27 cellular contexts compared by ENCODE assay signal in genomic region chr6:26362836-26363220, GRCh38. TPM values are rescaled to one million over a fixed set of nuclear protein-coding genes. Genes with fewer than 3 reads are reported as not detected.
A peak's percentile ranks its signal among the peaks of the same experiment; 100 is the strongest.
DNase-seq lines count a peak whose midpoint lies in the region; ATAC-seq and TF ChIP-seq lines count a peak whose summit lies in the region.
"Had no signal": no experiment of that assay in that cellular context is flagged by ENCODE, and none has a peak within 500 bp of the region (broad histone marks: within the 10 kb centered on the region; RNA-seq: fewer than 3 reads in every experiment).

No MANE protein-coding gene starts in this region.

- H3K4me1 ChIP-seq in breast epithelium (no peaks in the 10 kb centered on the region), IMR-90 (ENCODE audit: control insufficient read depth, insufficient read depth, low read length) (peaks cover 9% of the 10 kb centered on the region), osteoblast (ENCODE audit: insufficient read depth, low read length) (peaks cover 23% of the 10 kb centered on the region)

- H3K4ac ChIP-seq in IMR-90 (ENCODE audit: low read depth, low read length): no peak overlapping the region

- intact Hi-C loops in MCF 10A (cut with micrococcal nuclease) (no loop called here), breast epithelium (cut with DNase I; ENCODE audit: low total_unique reads) (no loop called here), IMR-90 (cut with micrococcal nuclease) (no loop called here)

- H2BK5ac ChIP-seq in IMR-90 (ENCODE audit: low read depth, low read length, poor library complexity, severe bottlenecking): no peak overlapping the region

- no peak overlapping the region for H2BK15ac ChIP-seq in IMR-90 (ENCODE audit: low read depth, low read length)

- no peaks in the 10 kb centered on the region for H3K36me3 ChIP-seq in breast epithelium
- no peaks in the 10 kb centered on the region for H3K36me3 ChIP-seq in IMR-90 (ENCODE audit: control insufficient read depth, insufficient read depth, low read length)
- H3K36me3 ChIP-seq in osteoblast (ENCODE audit: insufficient read depth, low read length): no peaks in the 10 kb centered on the region
- H3K36me3 ChIP-seq: adrenal gland had no signal

- H3K4me3 ChIP-seq in breast epithelium (no peak overlapping the region), IMR-90 (ENCODE audit: insufficient read depth, low read depth, low read length) (no peak overlapping the region), osteoblast (ENCODE audit: insufficient read depth, low read length) (no peak overlapping the region)
- H3K4me3 ChIP-seq: adrenal gland, GM23338, SK-N-MC, smooth muscle cell had no signal

- H2BK120ac ChIP-seq in IMR-90 (ENCODE audit: low read depth, low read length): no peak overlapping the region

- TF ChIP-seq CTCF in MCF 10A (IDR thresholded peaks at IDR 0.05; ENCODE audit: unreplicated experiment) (no peak), breast epithelium (IDR thresholded peaks at IDR 0.05) (no peak), IMR-90 (conservative IDR thresholded peaks at IDR 0.05; ENCODE audit: low read depth, low read length) (no peak), osteoblast (IDR thresholded peaks at IDR 0.05; ENCODE audit: extremely low read depth, low read depth, low read length) (no peak)

- H3K4me2 ChIP-seq in IMR-90 (ENCODE audit: low read depth, low read length): no peak overlapping the region
- no peak overlapping the region for H3K4me2 ChIP-seq in osteoblast (ENCODE audit: insufficient read depth, low read length)
- H3K4me2 ChIP-seq: GM23338, smooth muscle cell had no signal

- BruUV-seq in MCF 10A (replicated peaks; lab: Mats Ljungman, UMichigan): no TSS peak
- no TSS peak for BruUV-seq in IMR-90 (replicated peaks; lab: Mats Ljungman, UMichigan)

- H3K23ac ChIP-seq in IMR-90 (ENCODE audit: low read depth, low read length): no peak overlapping the region; the same call in 1 of the 2 replicates

- peaks cover 5% of the 10 kb centered on the region for H3K4me1 Mint-ChIP-seq in MCF 10A (ENCODE audit: insufficient read depth, unreplicated experiment)
- peaks cover 33 to 51% (median 39%) of the 10 kb centered on the region in 3 donors for H3K4me1 Mint-ChIP-seq in T-cell
- H3K4me1 Mint-ChIP-seq: GM23338 had no signal

- peaks cover 2% of the 10 kb centered on the region for H3K79me2 ChIP-seq in osteoblast (ENCODE audit: insufficient read depth, low read length)

- H2BK20ac ChIP-seq in IMR-90 (ENCODE audit: low read depth, low read length): no peak overlapping the region

- no peak overlapping the region for H4K8ac ChIP-seq in IMR-90 (ENCODE audit: low read depth in 2 of 2, low read length in 2 of 2)

- TF ChIP-seq RAD21 in IMR-90 (IDR thresholded peaks at IDR 0.05; ENCODE audit: low read length): no peak

- H2AK5ac ChIP-seq in IMR-90 (ENCODE audit: low read depth, low read length): no peak overlapping the region

- WGBS in IMR-90 (ENCODE audit: extremely low coverage in 2 of 2, insufficient read length in 1 of 2), 2 experiments: no CpG with 5 or more reads among the region's 3 CpGs

- no peaks in the 10 kb centered on the region for H3K27me3 ChIP-seq in breast epithelium
- H3K27me3 ChIP-seq in IMR-90 (ENCODE audit: control insufficient read depth, insufficient read depth, low read length): no peaks in the 10 kb centered on the region
- H3K27me3 ChIP-seq in osteoblast (ENCODE audit: insufficient read depth, low read length): no peaks in the 10 kb centered on the region
- H3K27me3 ChIP-seq: adrenal gland had no signal

- H3K27me3 Mint-ChIP-seq in MCF 10A (ENCODE audit: insufficient read depth, unreplicated experiment) (no peaks in the 10 kb centered on the region), T-cell (no peaks in the 10 kb centered on the region)
- H3K27me3 Mint-ChIP-seq: activated CD4-positive, alpha-beta T cell treated with anti-CD3 and anti-CD28 coated beads, Interleukin-2, amount 10 ng/mL, durations not matched to agents 7 days and 5 days; effector memory CD8-positive, alpha-beta T cell had no signal

- dilution Hi-C loops in IMR-90 (cut with HindIII; ENCODE audit: low sequenced_read_pairs, unreplicated experiment): no loop called here

- peaks cover 4% of the 10 kb centered on the region; the same call in 1 of the 2 replicates for H3K9me1 ChIP-seq in IMR-90 (ENCODE audit: insufficient read depth, low read length)

- no peak overlapping the region for H3K18ac ChIP-seq in IMR-90 (ENCODE audit: low read depth, low read length)

- POLR2A ChIA-PET in MCF 10A (lab: Yijun Ruan, JAX) (interaction anchor here (0.8 to 1.6 kb wide), 4 partner anchors 12 to 111 kb away, joined by 3 to 10 read pairs (median 4); a partner anchor contains a TSS), IMR-90 (lab: Charles Lee; ENCODE audit: unreplicated experiment) (no interaction called here), T-cell (lab: Charles Lee) (interaction anchor here (0.6 to 1.6 kb wide), 3 partner anchors 59 to 645 kb away, joined by 4 to 5 read pairs (median 5); a partner anchor contains a TSS)

- ATAC-seq in IMR-90 (ENCODE audit: low read depth) (no peak), T-cell (replicated peaks in 1 of 4) (no peak), HG03354 (IDR thresholded peaks at IDR 0.05; ENCODE audit: poor library complexity, severe bottlenecking, unreplicated experiment) (no peak)
- ATAC-seq: effector memory CD8-positive, alpha-beta T cell; esophagus mucosa; GM23338; left cardiac atrium had no signal

- H4K20me1 ChIP-seq in IMR-90 (ENCODE audit: insufficient read depth, low read length): no peaks in the 10 kb centered on the region
- no peaks in the 10 kb centered on the region for H4K20me1 ChIP-seq in osteoblast (ENCODE audit: insufficient read depth, low read length)

- H3K27ac ChIP-seq in breast epithelium: no peak overlapping the region
- no peak overlapping the region for H3K27ac ChIP-seq in IMR-90 (ENCODE audit: insufficient read depth, low read length)
- no peak overlapping the region for H3K27ac ChIP-seq in osteoblast (ENCODE audit: low read depth, low read length)
- H3K27ac ChIP-seq: adrenal gland, SK-N-MC, VCaP had no signal

- H2AFZ ChIP-seq in IMR-90 (replicated peaks; ENCODE audit: low read length, poor library complexity): no peak overlapping the region
- H2AFZ ChIP-seq in osteoblast (ENCODE audit: low read length): peak overlapping the region; percentile 25
- H2AFZ ChIP-seq: GM23338 had no signal

- H3K14ac ChIP-seq in IMR-90 (replicated peaks; ENCODE audit: low read depth, low read length): no peak overlapping the region

- in situ Hi-C loops in IMR-90 (cut with MboI; ENCODE audit: low sequenced_read_pairs): no loop called here

- H3K36me3 Mint-ChIP-seq in MCF 10A (ENCODE audit: insufficient read depth, unreplicated experiment) (no peaks in the 10 kb centered on the region), T-cell (peaks cover 6% of the 10 kb centered on the region)
- H3K36me3 Mint-ChIP-seq: memory B cell had no signal

- H3K27ac Mint-ChIP-seq in MCF 10A (ENCODE audit: low read depth, unreplicated experiment) (no peak overlapping the region), T-cell (peak overlapping the region; percentile 88 to 93)
- H3K27ac Mint-ChIP-seq: GM23338, memory B cell had no signal

- peak; percentile 17 for DNase-seq in MCF 10A (ENCODE audit: unreplicated experiment)
- DNase-seq in breast epithelium (ENCODE audit: low spot score in 2 of 2): no peak
- no peak for DNase-seq in IMR-90
- no peak for DNase-seq in T-cell
- DNase-seq in osteoblast (ENCODE audit: insufficient read length, low spot score, missing footprints): peak; percentile 65
- no peak for DNase-seq in NCI-H748 (lab: John Stamatoyannopoulos, UW; ENCODE audit: unreplicated experiment)
- DNase-seq: activated CD4-positive, alpha-beta T cell treated with anti-CD3 and anti-CD28 coated beads, Interleukin-2, amount 10 ng/mL, durations not matched to agents 7 days and 5 days; adrenal gland; C1 segment of cervical spinal cord; DMS 273 treated with DMSO at 0.1 percent for 48 hours; effector memory CD8-positive, alpha-beta T cell; foreskin melanocyte; KG1; left cardiac atrium; NCI-H1092 treated with DMSO at 0.1 percent for 48 hours; NCI-H187 treated with DMSO at 0.1 percent for 48 hours; NCI-H526 treated with DMSO at 0.1 percent for 48 hours; occipital lobe; retina; stimulated activated CD4-positive, alpha-beta T cell treated with anti-CD3 and anti-CD28 coated beads, Interleukin-2, amount 100 ng/mL, for 24 hours had no signal

- no peak overlapping the region for H2AK9ac ChIP-seq in IMR-90 (replicated peaks; ENCODE audit: low read depth, low read length, poor library complexity)

- TF ChIP-seq POLR2A in breast epithelium (IDR thresholded peaks at IDR 0.05) (no peak), IMR-90 (IDR thresholded peaks at IDR 0.05; ENCODE audit: low read depth, low read length) (no peak)

- CTCF ChIA-PET in MCF 10A (lab: Yijun Ruan, JAX): interaction anchor here (1.2 kb wide), 1 partner anchor 21 kb away, joined by 5 read pairs; no protein-coding TSS in a partner anchor
- CTCF ChIA-PET in IMR-90 (lab: Yijun Ruan, JAX): no interaction called here
- CTCF ChIA-PET in T-cell (lab: Charles Lee): interaction anchor here in 1 of 2 donors (0.7 kb wide), 1 partner anchor 183 kb away, joined by 3 read pairs; no protein-coding TSS in a partner anchor

- no peak overlapping the region; the same call in 1 of the 2 replicates for H4K91ac ChIP-seq in IMR-90 (ENCODE audit: insufficient read depth, low read depth, low read length)

- H3K9me3 ChIP-seq in breast epithelium (no peaks in the 10 kb centered on the region), IMR-90 (ENCODE audit: control insufficient read depth, insufficient read depth, low read length) (no peaks in the 10 kb centered on the region), osteoblast (ENCODE audit: low read depth, low read length) (no peaks in the 10 kb centered on the region)
- H3K9me3 ChIP-seq: adrenal gland had no signal

- H3K4me3 Mint-ChIP-seq in MCF 10A (ENCODE audit: unreplicated experiment) (no peak overlapping the region), T-cell (no peak overlapping the region)
- H3K4me3 Mint-ChIP-seq: activated CD4-positive, alpha-beta T cell treated with anti-CD3 and anti-CD28 coated beads, Interleukin-2, amount 10 ng/mL, durations not matched to agents 7 days and 5 days; GM23338; memory B cell had no signal

- H3K9me3 Mint-ChIP-seq in MCF 10A (ENCODE audit: unreplicated experiment) (no peaks in the 10 kb centered on the region), T-cell (no peaks in the 10 kb centered on the region)
- H3K9me3 Mint-ChIP-seq: activated CD4-positive, alpha-beta T cell treated with anti-CD3 and anti-CD28 coated beads, Interleukin-2, amount 10 ng/mL, durations not matched to agents 7 days and 5 days; effector memory CD8-positive, alpha-beta T cell; GM23338; memory B cell had no signal

- peaks cover 0 to 8% of the 10 kb centered on the region in 2 experiments; a peak in 2 of 4 replicates for H3K79me1 ChIP-seq in IMR-90 (ENCODE audit: low read depth in 1 of 2, low read length in 2 of 2)

- no peak overlapping the region for H4K5ac ChIP-seq in IMR-90 (ENCODE audit: low read depth, low read length)

- no peak overlapping the region for H3K9ac ChIP-seq in IMR-90 (ENCODE audit: low read depth, low read length)

- H3K56ac ChIP-seq in IMR-90 (ENCODE audit: extremely low read depth, insufficient read depth, low read length): no peak overlapping the region

RNA-seq across cellular contexts. Expression of gene BTN3A2, which starts 2.2 kb away (rescaled TPM):
- total RNA-seq in MCF 10A (2022): 9.9 and 16.4 TPM in 2 replicates
- total RNA-seq in breast epithelium: 10 to 100 TPM; 13.6 to 20.3 (median 13.8) TPM
- 17.2 and 20.4 TPM in 2 replicates for total RNA-seq in IMR-90 (2012; rRNA removed)
- polyA plus RNA-seq in IMR-90 (2012; rRNA removed): 14.8 and 15.7 TPM in 2 replicates
- polyA plus RNA-seq in IMR-90 (2012; cell fraction: cytosol; rRNA removed): 7.4 and 12.2 TPM in 2 replicates
- polyA plus RNA-seq in IMR-90 (2012; cell fraction: nucleus; rRNA removed; ENCODE audit: low replicate concordance): 9.8 and 25.8 TPM in 2 replicates
- 100 to 1,000 TPM; 135 to 314 (median 224) TPM for total RNA-seq in T-cell
- 24.2 and 25.0 TPM in 2 replicates for total RNA-seq in osteoblast

RNA-seq across cellular contexts. Expression of gene BTN2A2, which starts 20.1 kb away (rescaled TPM):
- total RNA-seq in MCF 10A (2022) (6.7 and 8.7 TPM in 2 replicates), breast epithelium (10 to 100 TPM in 2 of 3 donors, 1 to 10 TPM in 1; 4.8 to 18.7 (median 11.5) TPM), IMR-90 (2012; rRNA removed) (10.6 and 12.5 TPM in 2 replicates), T-cell (10 to 100 TPM; 18.6 to 29.2 (median 21.3) TPM), osteoblast (16.3 and 17.4 TPM in 2 replicates)
- 9.8 and 15.2 TPM in 2 replicates for polyA plus RNA-seq in IMR-90 (2012; rRNA removed)
- polyA plus RNA-seq in IMR-90 (2012; cell fraction: cytosol; rRNA removed): 4.9 and 6.3 TPM in 2 replicates
- 27.6 and 53.1 TPM in 2 replicates for polyA plus RNA-seq in IMR-90 (2012; cell fraction: nucleus; rRNA removed; ENCODE audit: low replicate concordance)

RNA-seq across cellular contexts. Expression of gene BTN3A1, which starts 39.2 kb away (rescaled TPM):
- 8.0 and 15.5 TPM in 2 replicates for total RNA-seq in MCF 10A (2022)
- total RNA-seq in breast epithelium: 10 to 100 TPM in 2 of 3 donors, 1 to 10 TPM in 1; 9.1 to 23.4 (median 12.8) TPM
- total RNA-seq in IMR-90 (2012; rRNA removed): 15.3 and 16.5 TPM in 2 replicates
- 9.8 and 14.4 TPM in 2 replicates for polyA plus RNA-seq in IMR-90 (2012; rRNA removed)
- 5.7 and 11.5 TPM in 2 replicates for polyA plus RNA-seq in IMR-90 (2012; cell fraction: cytosol; rRNA removed)
- polyA plus RNA-seq in IMR-90 (2012; cell fraction: nucleus; rRNA removed; ENCODE audit: low replicate concordance): 23.3 and 47.1 TPM in 2 replicates
- 100 to 1,000 TPM; 205 to 270 (median 210) TPM for total RNA-seq in T-cell
- 25.3 and 26.2 TPM in 2 replicates for total RNA-seq in osteoblast

Comparison
In these comparisons a context has a peak if more than half of its experiments do, and no peak if none do; other contexts are left out.
1. DNase-seq: peak in MCF 10A (single experiment) and osteoblast (single experiment); none in breast epithelium (0 of 2), IMR-90 (single experiment), T-cell (0 of 34) and NCI-H748 (single experiment).